ENCODE assay signal across 10 cellular contexts in the genomic region with DNA sequence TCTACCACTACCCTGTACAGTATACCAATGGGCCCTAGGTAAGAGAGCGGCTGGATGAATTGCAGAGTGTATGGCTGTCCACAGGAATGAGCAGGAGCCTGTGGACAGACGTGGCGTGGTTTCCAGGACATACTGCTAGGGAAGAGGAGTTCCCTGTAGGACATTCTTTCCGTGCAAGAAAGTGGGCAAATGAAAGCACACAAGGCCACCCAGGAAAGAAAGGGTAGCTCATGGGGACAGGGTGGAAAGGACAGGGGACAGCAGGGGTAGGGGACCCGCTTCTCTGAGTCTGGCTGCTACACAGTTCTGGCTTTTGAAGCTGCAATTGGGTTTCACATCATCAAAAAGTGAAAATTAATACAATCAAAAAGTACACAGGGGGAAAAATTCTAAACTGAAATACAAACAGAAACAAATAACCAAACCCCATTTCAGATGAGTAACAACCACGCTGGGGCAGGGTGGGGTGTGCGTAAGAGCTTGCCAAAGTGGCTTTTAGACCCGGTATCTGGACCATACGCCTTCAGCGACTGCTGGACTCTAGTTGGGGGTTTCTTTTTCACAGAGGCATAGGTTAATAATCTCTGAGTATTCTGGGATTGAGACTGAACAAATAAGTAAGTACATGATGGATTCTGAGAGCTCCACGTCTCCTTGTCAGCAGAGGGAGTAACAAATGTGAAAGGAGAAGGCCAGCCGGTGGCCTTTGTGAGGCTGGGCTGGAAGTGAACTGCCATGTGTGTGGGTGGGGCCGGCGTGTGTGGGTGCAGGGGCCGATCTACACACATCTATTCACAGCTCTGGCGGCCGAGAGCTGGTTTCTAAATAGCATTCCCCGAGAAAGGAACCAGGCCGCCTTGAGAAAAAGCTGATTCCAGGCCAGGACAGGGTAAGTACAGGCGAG.
DNase-seq lines count a peak whose midpoint lies in the region; ATAC-seq, FAIRE-seq and TF ChIP-seq lines count a peak whose summit lies in the region.
"Had no signal": no experiment of that assay in that cellular context is flagged by ENCODE, and none has a peak within 500 bp of the region (broad histone marks: within the 10 kb centered on the region; RNA-seq: fewer than 3 reads in every experiment).

No MANE protein-coding gene starts in this region.

- H3K27ac ChIP-seq in ACC112 (ENCODE audit: low read depth, low read length) (peak overlapping the region; percentile 80), Peyer's patch (peak overlapping the region in 3 of 4 donors; percentile 34 to 53 (median 44)), esophagus squamous epithelium (peak overlapping the region; percentile 37 to 80 (median 76)), kidney (ENCODE audit: low read depth in 2 of 2, low read length in 2 of 2) (no peak overlapping the region)

- 63 to 76% methylated on average over 16 to 19 of the region's 20 CpGs for WGBS in esophagus squamous epithelium, 2 donors

- no peaks in the 10 kb centered on the region for H3K9me3 Mint-ChIP-seq in natural killer cell treated with Interleukin-12 subunit alpha and Interleukin-12 subunit beta and Interleukin-15 and Interleukin-18, amount 100 ng/mL, for 72 hours

- H3K9me3 ChIP-seq in Peyer's patch (peaks cover 0 to 4% (median 0%) of the 10 kb centered on the region in 4 donors), esophagus squamous epithelium (no peaks in the 10 kb centered on the region), kidney (ENCODE audit: control insufficient read depth in 1 of 2, low read length in 2 of 2) (no peaks in the 10 kb centered on the region)

- intact Hi-C loops in esophagus squamous epithelium (cut with DNase I): no loop called here
- intact Hi-C loops in kidney (cut with DNase I): no loop called here

- no peak overlapping the region for H3K9ac ChIP-seq in kidney (ENCODE audit: low read length in 2 of 2)

- no peak for FAIRE-seq in kidney (lab: Jason Lieb, UNC)
- FAIRE-seq: TTC549 had no signal

- peak overlapping the region; percentile 74 for H3K4me3 Mint-ChIP-seq in natural killer cell treated with Interleukin-12 subunit alpha and Interleukin-12 subunit beta and Interleukin-15 and Interleukin-18, amount 100 ng/mL, for 72 hours

- H3K27me3 ChIP-seq in ACC112 (ENCODE audit: insufficient read depth, low read length): no peaks in the 10 kb centered on the region
- H3K27me3 ChIP-seq in Peyer's patch: no peaks in the 10 kb centered on the region
- no peaks in the 10 kb centered on the region for H3K27me3 ChIP-seq in esophagus squamous epithelium

- no peak for TF ChIP-seq POLR2A in Peyer's patch (IDR thresholded peaks at IDR 0.05)
- TF ChIP-seq POLR2A in esophagus squamous epithelium (IDR thresholded peaks at IDR 0.05): no peak

- H3K79me2 ChIP-seq in ACC112 (ENCODE audit: control insufficient read depth, insufficient read depth, low read length, unreplicated experiment): peaks cover 9% of the 10 kb centered on the region

- peaks cover 9% of the 10 kb centered on the region; the same call in 1 of the 2 replicates for H3K36me3 ChIP-seq in ACC112 (ENCODE audit: insufficient read depth, low read length)
- H3K36me3 ChIP-seq in Peyer's patch: no peaks in the 10 kb centered on the region
- H3K36me3 ChIP-seq in esophagus squamous epithelium: no peaks in the 10 kb centered on the region
- H3K36me3 ChIP-seq in kidney (ENCODE audit: control insufficient read depth in 1 of 2, insufficient read depth in 2 of 2, low read length in 2 of 2): no peaks in the 10 kb centered on the region

- TF ChIP-seq CTCF in Peyer's patch (IDR thresholded peaks at IDR 0.05) (no peak), esophagus squamous epithelium (IDR thresholded peaks at IDR 0.05) (no peak), kidney (IDR thresholded peaks at IDR 0.05; ENCODE audit: borderline replicate concordance, extremely low read depth, insufficient read depth) (no peak)

- H3K27me3 Mint-ChIP-seq in natural killer cell treated with Interleukin-12 subunit alpha and Interleukin-12 subunit beta and Interleukin-15 and Interleukin-18, amount 100 ng/mL, for 72 hours: no peaks in the 10 kb centered on the region

- H3K4me1 ChIP-seq in ACC112 (ENCODE audit: control insufficient read depth, insufficient read depth, low read length, unreplicated experiment): peaks cover 14% of the 10 kb centered on the region
- H3K4me1 ChIP-seq in Peyer's patch: no peaks in the 10 kb centered on the region
- H3K4me1 ChIP-seq in esophagus squamous epithelium: peaks cover 9 to 65% (median 17%) of the 10 kb centered on the region in 3 donors
- H3K4me1 ChIP-seq in kidney (ENCODE audit: control insufficient read depth in 1 of 2, insufficient read depth in 1 of 2, low read depth in 1 of 2, low read length in 2 of 2): peaks cover 4 to 9% of the 10 kb centered on the region in 2 donors

- H3K36me3 Mint-ChIP-seq in natural killer cell treated with Interleukin-12 subunit alpha and Interleukin-12 subunit beta and Interleukin-15 and Interleukin-18, amount 100 ng/mL, for 72 hours: no peaks in the 10 kb centered on the region

- peak in 1 of 2 donors; percentile 48 for ATAC-seq in natural killer cell treated with Interleukin-12 subunit alpha and Interleukin-12 subunit beta and Interleukin-15 and Interleukin-18, amount 100 ng/mL, for 72 hours
- ATAC-seq in GM19397 (IDR thresholded peaks at IDR 0.05; ENCODE audit: unreplicated experiment): no peak

- H3K4me3 ChIP-seq in ACC112 (ENCODE audit: low read depth, low read length) (peak overlapping the region; percentile 77), Peyer's patch (no peak overlapping the region), esophagus squamous epithelium (peak overlapping the region in 1 of 4 donors; percentile 39), kidney (ENCODE audit: low read length in 2 of 2) (no peak overlapping the region)

- peak overlapping the region; percentile 73 to 94 for H3K27ac Mint-ChIP-seq in natural killer cell treated with Interleukin-12 subunit alpha and Interleukin-12 subunit beta and Interleukin-15 and Interleukin-18, amount 100 ng/mL, for 72 hours

- H2AFZ ChIP-seq in ACC112 (ENCODE audit: low read length, unreplicated experiment): peak overlapping the region; percentile 99

- H3K4me1 Mint-ChIP-seq in natural killer cell treated with Interleukin-12 subunit alpha and Interleukin-12 subunit beta and Interleukin-15 and Interleukin-18, amount 100 ng/mL, for 72 hours (ENCODE audit: low read depth in 2 of 2): peaks cover 50 to 51% of the 10 kb centered on the region in 2 donors

- peak in 1 of 3 donors; percentile 56 for DNase-seq in Peyer's patch
- DNase-seq in esophagus squamous epithelium (lab: John Stamatoyannopoulos, UW): no peak
- no peak for DNase-seq in natural killer cell treated with Interleukin-12 subunit alpha and Interleukin-12 subunit beta and Interleukin-15 and Interleukin-18, amount 100 ng/mL, for 72 hours (ENCODE audit: low spot score)
- DNase-seq in kidney: no peak
- no peak for DNase-seq in stimulated activated CD4-positive, alpha-beta T cell treated with anti-CD3 and anti-CD28 coated beads, Interleukin-15, amount 100 ng/mL, for 24 hours
- DNase-seq in DMS 273 treated with DMSO at 0.1 percent for 48 hours (lab: John Stamatoyannopoulos, UW): no peak
- DNase-seq: Calu3 had no signal

Comparison
In these comparisons a context has a peak if more than half of its experiments do, and no peak if none do; other contexts are left out.
1. H3K27ac ChIP-seq: peak in ACC112 (single experiment), Peyer's patch (3 of 4) and esophagus squamous epithelium (4 of 4); none in kidney (0 of 2).